In genomic region chr2:21800356-21800755, GRCh38 we compare ENCODE assay signal across 13 cellular contexts.
A peak's percentile ranks its signal among the peaks of the same experiment; 100 is the strongest.
DNase-seq lines count a peak whose midpoint lies in the region; ATAC-seq and TF ChIP-seq lines count a peak whose summit lies in the region.
"Had no signal": no experiment of that assay in that cellular context is flagged by ENCODE, and none has a peak within 500 bp of the region (broad histone marks: within the 10 kb centered on the region; RNA-seq: fewer than 3 reads in every experiment).

No MANE protein-coding gene starts in this region.

- H3K4me2 ChIP-seq in trophoblast cell (ENCODE audit: low read length), result no peak overlapping the region

- ATAC-seq in GM19455 (IDR thresholded peaks at IDR 0.05; ENCODE audit: unreplicated experiment), result no peak
- ATAC-seq: CD8-positive, alpha-beta T cell had no signal

- DNase-seq in DMS53 (lab: John Stamatoyannopoulos, UW) (peak; percentile 6), DMS53 treated with DMSO at 0.1 percent for 48 hours (lab: John Stamatoyannopoulos, UW; ENCODE audit: unreplicated experiment) (no peak), H4 (ENCODE audit: low spot score) (peak; percentile 5), choroid plexus epithelial cell (ENCODE audit: low read depth) (peak; percentile 23), trophoblast cell (no peak), cortex of kidney (lab: John Stamatoyannopoulos, UW) (no peak), SW 1271 (lab: John Stamatoyannopoulos, UW) (no peak)
- DNase-seq: CD8-positive, alpha-beta T cell; COR-L47; GF-D8; KBM-7 had no signal

- H3K4me3 ChIP-seq in choroid plexus epithelial cell (ENCODE audit: low read depth, low read length) (no peak overlapping the region), trophoblast cell (ENCODE audit: low read depth, low read length) (no peak overlapping the region)

- H2BK120ac ChIP-seq in trophoblast cell (ENCODE audit: insufficient read depth, low read length, poor library complexity), result no peak overlapping the region

- H2AK5ac ChIP-seq in trophoblast cell (ENCODE audit: low read length), result no peak overlapping the region

- H2BK5ac ChIP-seq in trophoblast cell (ENCODE audit: low read depth, low read length, poor library complexity), result no peak overlapping the region

- no peaks in the 10 kb centered on the region for H3K79me1 ChIP-seq in trophoblast cell (ENCODE audit: low read length)

- H4K12ac ChIP-seq in trophoblast cell (ENCODE audit: low read depth, low read length), result no peak overlapping the region

- no peak overlapping the region for H3K23ac ChIP-seq in trophoblast cell (ENCODE audit: low read length)

- no peak overlapping the region for H2BK12ac ChIP-seq in trophoblast cell (ENCODE audit: low read length)

- no peak overlapping the region for H3K18ac ChIP-seq in trophoblast cell (ENCODE audit: low read length)

- no peak for TF ChIP-seq CTCF in choroid plexus epithelial cell (conservative IDR thresholded peaks at IDR 0.05; ENCODE audit: low read depth, low read length)

- peaks cover 2% of the 10 kb centered on the region for H3K9me3 ChIP-seq in trophoblast cell (ENCODE audit: insufficient read depth, low read depth, low read length)

- H2AFZ ChIP-seq in trophoblast cell (ENCODE audit: insufficient read depth, low read length, poor library complexity), result no peak overlapping the region

- H4K91ac ChIP-seq in trophoblast cell (ENCODE audit: low read depth, low read length), result no peak overlapping the region

- H4K8ac ChIP-seq in trophoblast cell (ENCODE audit: low read depth, low read length), result no peak overlapping the region

- H3K36me3 ChIP-seq in trophoblast cell (ENCODE audit: control insufficient read depth in 1 of 2, insufficient read depth in 2 of 2, low read length in 2 of 2), result no peaks in the 10 kb centered on the region

- WGBS in trophoblast cell (ENCODE audit: extremely low coverage, insufficient coverage, insufficient read length), result no CpG with 5 or more reads among the region's 1 CpG

- no peak overlapping the region for H3K27ac ChIP-seq in trophoblast cell (ENCODE audit: low read depth, low read length)
- H3K27ac ChIP-seq: 22Rv1 had no signal

- H3K4ac ChIP-seq in trophoblast cell (ENCODE audit: low read depth, low read length), result no peak overlapping the region

- peak overlapping the region; percentile 40 for H3K9ac ChIP-seq in trophoblast cell (ENCODE audit: low read length)

- no peaks in the 10 kb centered on the region for H3K79me2 ChIP-seq in trophoblast cell (ENCODE audit: control insufficient read depth, insufficient read depth, low read length, poor library complexity)

- no peaks in the 10 kb centered on the region for H3K27me3 ChIP-seq in trophoblast cell (ENCODE audit: insufficient read depth, low read length)

- H3K4me1 ChIP-seq in trophoblast cell (ENCODE audit: control insufficient read depth in 1 of 2, insufficient read depth in 2 of 2, low read length in 2 of 2), result no peaks in the 10 kb centered on the region

- H3K14ac ChIP-seq in trophoblast cell (ENCODE audit: low read length), result no peak overlapping the region

Comparison
In these comparisons a context has a peak if more than half of its experiments do, and no peak if none do; other contexts are left out.
1. DNase-seq: peak in DMS53 (single experiment), H4 (single experiment) and choroid plexus epithelial cell (single experiment); none in DMS53 treated with DMSO at 0.1 percent for 48 hours (single experiment), trophoblast cell (0 of 2), cortex of kidney (single experiment) and SW 1271 (0 of 2).